ENCODE assay signal across 14 cellular contexts in the genomic region with DNA sequence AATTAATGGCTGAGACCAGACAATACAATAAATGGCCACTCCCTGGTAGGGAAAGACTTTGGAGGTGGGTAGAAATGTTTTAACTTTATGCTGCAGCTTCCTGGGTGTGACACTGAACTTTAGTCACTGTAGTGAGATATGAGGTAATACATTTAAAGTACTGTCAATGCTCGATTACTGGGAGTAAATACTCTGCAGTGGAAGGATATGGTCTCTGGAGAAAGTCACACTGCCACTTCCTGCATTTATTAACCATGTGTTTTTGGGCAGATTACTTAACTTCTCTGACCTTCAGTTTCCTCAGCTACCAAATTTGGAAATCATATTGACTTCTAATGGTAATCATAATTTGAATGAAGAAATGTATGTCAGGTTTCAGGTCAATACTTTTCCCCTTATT.
A peak's percentile ranks its signal among the peaks of the same experiment; 100 is the strongest.
DNase-seq lines count a peak whose midpoint lies in the region; ATAC-seq, FAIRE-seq and TF ChIP-seq lines count a peak whose summit lies in the region.
"Had no signal": no experiment of that assay in that cellular context is flagged by ENCODE, and none has a peak within 500 bp of the region (broad histone marks: within the 10 kb centered on the region; RNA-seq: fewer than 3 reads in every experiment).

No MANE protein-coding gene starts in this region.

- BruUV-seq in PC-9 (replicated peaks; lab: Mats Ljungman, UMichigan) = no TSS peak

- H3K4me1 Mint-ChIP-seq in astrocyte (ENCODE audit: low read depth, unreplicated experiment) = peaks cover 59% of the 10 kb centered on the region

- peaks cover 1% of the 10 kb centered on the region for H3K9me3 Mint-ChIP-seq in astrocyte (ENCODE audit: unreplicated experiment)

- H3K36me3 Mint-ChIP-seq in astrocyte (ENCODE audit: low read depth, unreplicated experiment) = no peaks in the 10 kb centered on the region

- H3K36me3 ChIP-seq in BLaER1 = no peaks in the 10 kb centered on the region
- H3K36me3 ChIP-seq in astrocyte (ENCODE audit: insufficient read depth, low read length) = no peaks in the 10 kb centered on the region
- H3K36me3 ChIP-seq in lower lobe of right lung = no peaks in the 10 kb centered on the region
- H3K36me3 ChIP-seq in tibial nerve = no peaks in the 10 kb centered on the region
- no peaks in the 10 kb centered on the region for H3K36me3 ChIP-seq in PC-9 (ENCODE audit: low read depth)

- H3K4me3 ChIP-seq in BLaER1 (no peak overlapping the region), astrocyte (ENCODE audit: insufficient read depth, low read depth, low read length) (no peak overlapping the region), lower lobe of right lung (no peak overlapping the region), tibial nerve (no peak overlapping the region), PC-9 (no peak overlapping the region)
- H3K4me3 ChIP-seq: GM12878 had no signal

- no peaks in the 10 kb centered on the region for H3K27me3 Mint-ChIP-seq in astrocyte (ENCODE audit: low read depth, unreplicated experiment)

- TF ChIP-seq CTCF in astrocyte (IDR thresholded peaks at IDR 0.05; ENCODE audit: insufficient read depth, low read depth, low read length) (no peak), lower lobe of right lung (IDR thresholded peaks at IDR 0.05) (no peak), tibial nerve (IDR thresholded peaks at IDR 0.05) (no peak), PC-9 (conservative IDR thresholded peaks at IDR 0.05) (no peak)

- intact Hi-C loops in lower lobe of right lung (cut with DNase I) (no loop called here), PC-9 (cut with micrococcal nuclease; ENCODE audit: unreplicated experiment) (no loop called here)

- no peak overlapping the region for H3K27ac Mint-ChIP-seq in astrocyte (ENCODE audit: unreplicated experiment)

- H3K79me2 ChIP-seq in astrocyte (ENCODE audit: insufficient read depth, low read length) (no peaks in the 10 kb centered on the region), PC-9 (ENCODE audit: low read depth) (no peaks in the 10 kb centered on the region)

- 32 to 41% methylated on average over 1 of the region's 1 CpG for WGBS in tibial nerve, 2 donors

- H3F3A ChIP-seq in PC-9 (ENCODE audit: insufficient read depth, low read depth) = no peaks in the 10 kb centered on the region

- no peak overlapping the region for H3K9ac ChIP-seq in BLaER1
- H3K9ac ChIP-seq in astrocyte (ENCODE audit: low read length) = no peak overlapping the region

- H2AFZ ChIP-seq in astrocyte (ENCODE audit: low read depth, low read length) = no peak overlapping the region
- H2AFZ ChIP-seq in PC-9 = no peak overlapping the region

- CTCF ChIA-PET in PC-9 (lab: Charles Lee) = no interaction called here

- TF ChIP-seq EP300 in tibial nerve (IDR thresholded peaks at IDR 0.05) = no peak

- POLR2A ChIA-PET in PC-9 (lab: Charles Lee; ENCODE audit: unreplicated experiment) = no interaction called here

- H3K4me2 ChIP-seq in BLaER1 = peak overlapping the region; percentile 31
- H3K4me2 ChIP-seq in astrocyte (ENCODE audit: low read length) = no peak overlapping the region
- H3K4me2 ChIP-seq in PC-9 = no peak overlapping the region

- no peak overlapping the region for H3K4me3 Mint-ChIP-seq in astrocyte (ENCODE audit: unreplicated experiment)

- no peaks in the 10 kb centered on the region for H4K20me1 ChIP-seq in BLaER1
- no peaks in the 10 kb centered on the region for H4K20me1 ChIP-seq in astrocyte (ENCODE audit: insufficient read depth, low read length)
- no peaks in the 10 kb centered on the region for H4K20me1 ChIP-seq in PC-9 (ENCODE audit: insufficient read depth)

- peak; percentile 51 for DNase-seq in HuH-7.5 (ENCODE audit: low spot score)
- DNase-seq in astrocyte (ENCODE audit: low read depth) = no peak
- no peak for DNase-seq in lower lobe of right lung
- no peak for DNase-seq in tibial nerve (ENCODE audit: low spot score in 2 of 2)
- no peak for DNase-seq in SHP77 treated with DMSO at 0.1 percent for 48 hours (lab: John Stamatoyannopoulos, UW)
- no peak for DNase-seq in PC-9
- DNase-seq: activated naive CD4-positive, alpha-beta T cell treated with Interleukin-2 at 50 U/mL for 16 hours; COR-L47; glutamatergic neuron; NCI-H2029; stimulated activated naive CD4-positive, alpha-beta T cell treated with Interleukin-2 at 50 U/mL for 16 hours had no signal

- peak; percentile 84 for FAIRE-seq in astrocyte (lab: Jason Lieb, UNC)
- FAIRE-seq: GM12878 had no signal

- H3K9me3 ChIP-seq in BLaER1 (no peaks in the 10 kb centered on the region), astrocyte (ENCODE audit: insufficient read depth, low read depth, low read length) (no peaks in the 10 kb centered on the region), lower lobe of right lung (no peaks in the 10 kb centered on the region), tibial nerve (no peaks in the 10 kb centered on the region), PC-9 (ENCODE audit: insufficient read depth, low read depth) (no peaks in the 10 kb centered on the region; the same call in 1 of the 2 replicates)

- H3K27ac ChIP-seq in BLaER1 (no peak overlapping the region), astrocyte (ENCODE audit: low read depth, low read length) (no peak overlapping the region), lower lobe of right lung (no peak overlapping the region), tibial nerve (peak overlapping the region in 2 of 4 donors; percentile 2 to 20), PC-9 (no peak overlapping the region)

- peaks cover 62% of the 10 kb centered on the region for H3K4me1 ChIP-seq in BLaER1
- peaks cover 49% of the 10 kb centered on the region for H3K4me1 ChIP-seq in astrocyte (ENCODE audit: insufficient read depth, low read length)
- H3K4me1 ChIP-seq in lower lobe of right lung = peaks cover 33% of the 10 kb centered on the region
- peaks cover 0 to 60% (median 22%) of the 10 kb centered on the region in 4 donors for H3K4me1 ChIP-seq in tibial nerve
- 0 out of 2 replicates have a peak, but pooled peaks cover 10% of the 10 kb centered on the region for H3K4me1 ChIP-seq in PC-9 (replicated peaks; ENCODE audit: insufficient read depth)

- H3K27me3 ChIP-seq in BLaER1 (no peaks in the 10 kb centered on the region), astrocyte (ENCODE audit: insufficient read depth, low read length) (no peaks in the 10 kb centered on the region), lower lobe of right lung (ENCODE audit: low read depth) (no peaks in the 10 kb centered on the region), tibial nerve (no peaks in the 10 kb centered on the region), PC-9 (ENCODE audit: insufficient read depth, low read depth) (no peaks in the 10 kb centered on the region)

- H3K9me2 ChIP-seq in PC-9 (ENCODE audit: insufficient read depth) = no peaks in the 10 kb centered on the region

- no peak for TF ChIP-seq POLR2A in tibial nerve (IDR thresholded peaks at IDR 0.05)

- ATAC-seq in lower lobe of right lung = peak; percentile 51 to 56
- no peak for ATAC-seq in HG02938 (IDR thresholded peaks at IDR 0.05; ENCODE audit: unreplicated experiment)
- ATAC-seq: GM12878 had no signal
